In genomic region chr10:33832124-33832787, GRCh38 we compare ENCODE assay signal across 26 cellular contexts.
"Had no signal": no experiment of that assay in that cellular context is flagged by ENCODE, and none has a peak within 500 bp of the region (broad histone marks: within the 10 kb centered on the region; RNA-seq: fewer than 3 reads in every experiment).

No MANE protein-coding gene starts in this region.

- H3K27ac Mint-ChIP-seq: activated B cell treated with CpG ODN at 0.5 μM for 24 hours; activated CD4-positive, alpha-beta T cell treated with anti-CD3 and anti-CD28 coated beads for 36 hours; activated naive CD4-positive, alpha-beta T cell treated with anti-CD3 and anti-CD28 coated beads, Interleukin-2, amount 50 U/mL, for 72 hours; activated T-cell treated with anti-CD3 and anti-CD28 coated beads, Interleukin-2, amount 50 U/mL, for 24 hours; activated T-helper 17 cell treated with anti-CD3 and anti-CD28 coated beads, Interleukin-2, amount 50 U/mL, for 72 hours; endodermal cell; natural killer cell; stimulated activated naive CD8-positive, alpha-beta T cell treated with anti-CD3 and anti-CD28 coated beads, Interleukin-15, Interleukin-2, amounts not matched to agents 100 ng/mL and 50 ng/mL, for 24 hours; T-helper 17 cell had no signal

- H3K9me3 Mint-ChIP-seq: activated T-cell treated with anti-CD3 and anti-CD28 coated beads, Interleukin-2, amount 50 U/mL, for 24 hours; stimulated activated naive CD8-positive, alpha-beta T cell treated with anti-CD3 and anti-CD28 coated beads, Interleukin-15, Interleukin-2, amounts not matched to agents 100 ng/mL and 50 ng/mL, for 24 hours had no signal

- DNase-seq: activated B cell treated with CpG ODN at 0.5 μM for 24 hours; activated CD4-positive, alpha-beta T cell treated with anti-CD3 and anti-CD28 coated beads for 36 hours; activated CD4-positive, alpha-beta T cell treated with anti-CD3 and anti-CD28 coated beads, Interleukin-2, amount 50 U/mL, for 4 hours; activated CD8-positive, alpha-beta memory T cell treated with anti-CD3 and anti-CD28 coated beads for 24 hours; activated CD8-positive, alpha-beta memory T cell treated with anti-CD3 and anti-CD28 coated beads, Interleukin-2, amount 50 U/mL, for 4 hours; activated T-cell treated with anti-CD3 and anti-CD28 coated beads, Interleukin-2, amount 50 U/mL, for 24 hours; colonic mucosa; endodermal cell; esophagus squamous epithelium; heart right ventricle; kidney; lower lobe of right lung; natural killer cell; ovary; psoas muscle; right cardiac atrium; stimulated activated CD4-positive, alpha-beta T cell treated with anti-CD3 and anti-CD28 coated beads, Interleukin-12 subunit alpha, Interleukin-12 subunit beta, amount 100 ng/mL, for 4 hours; substantia nigra; T-helper 17 cell; thyroid gland had no signal

- H3K9me3 ChIP-seq: ascending aorta, colonic mucosa, esophagus squamous epithelium, heart right ventricle, lower lobe of right lung, neutrophil, ovary, psoas muscle, thyroid gland had no signal

- H3K27me3 ChIP-seq: ascending aorta, colonic mucosa, esophagus squamous epithelium, heart right ventricle, neutrophil, ovary, thyroid gland had no signal

- ATAC-seq: activated CD4-positive, alpha-beta T cell treated with anti-CD3 and anti-CD28 coated beads for 36 hours; activated naive CD4-positive, alpha-beta T cell treated with anti-CD3 and anti-CD28 coated beads, Interleukin-2, amount 50 U/mL, for 72 hours; activated T-helper 17 cell treated with anti-CD3 and anti-CD28 coated beads, Interleukin-2, amount 50 U/mL, for 72 hours; heart right ventricle; left lobe of liver; lower lobe of right lung; natural killer cell; psoas muscle; right cardiac atrium; T-helper 17 cell had no signal

- H3K27ac ChIP-seq: ascending aorta, colonic mucosa, esophagus squamous epithelium, heart right ventricle, lower lobe of right lung, neutrophil, ovary, psoas muscle, thyroid gland had no signal

- H3K36me3 Mint-ChIP-seq: activated naive CD4-positive, alpha-beta T cell treated with anti-CD3 and anti-CD28 coated beads, Interleukin-2, amount 50 U/mL, for 72 hours; natural killer cell had no signal

- H3K4me1 Mint-ChIP-seq: activated B cell treated with CpG ODN at 0.5 μM for 24 hours; activated CD4-positive, alpha-beta T cell treated with anti-CD3 and anti-CD28 coated beads for 36 hours; activated T-helper 17 cell treated with anti-CD3 and anti-CD28 coated beads, Interleukin-2, amount 50 U/mL, for 72 hours; endodermal cell; natural killer cell; T-helper 17 cell had no signal

- H3K4me1 ChIP-seq: ascending aorta, colonic mucosa, esophagus squamous epithelium, heart right ventricle, lower lobe of right lung, psoas muscle, thyroid gland had no signal

- H3K4me3 Mint-ChIP-seq: activated B cell treated with CpG ODN at 0.5 μM for 24 hours; activated CD4-positive, alpha-beta T cell treated with anti-CD3 and anti-CD28 coated beads for 36 hours; activated T-cell treated with anti-CD3 and anti-CD28 coated beads, Interleukin-2, amount 50 U/mL, for 24 hours; activated T-helper 17 cell treated with anti-CD3 and anti-CD28 coated beads, Interleukin-2, amount 50 U/mL, for 72 hours; endodermal cell; natural killer cell; stimulated activated naive CD8-positive, alpha-beta T cell treated with anti-CD3 and anti-CD28 coated beads, Interleukin-15, Interleukin-2, amounts not matched to agents 100 ng/mL and 50 ng/mL, for 24 hours; T-helper 17 cell had no signal

- H3K36me3 ChIP-seq: ascending aorta, colonic mucosa, esophagus squamous epithelium, heart right ventricle, lower lobe of right lung, neutrophil, ovary, thyroid gland had no signal

- H3K4me3 ChIP-seq: ascending aorta, colonic mucosa, esophagus squamous epithelium, heart right ventricle, lower lobe of right lung, ovary, psoas muscle, thyroid gland had no signal

- H3K27me3 Mint-ChIP-seq: activated B cell treated with CpG ODN at 0.5 μM for 24 hours had no signal
